In the genomic region with DNA sequence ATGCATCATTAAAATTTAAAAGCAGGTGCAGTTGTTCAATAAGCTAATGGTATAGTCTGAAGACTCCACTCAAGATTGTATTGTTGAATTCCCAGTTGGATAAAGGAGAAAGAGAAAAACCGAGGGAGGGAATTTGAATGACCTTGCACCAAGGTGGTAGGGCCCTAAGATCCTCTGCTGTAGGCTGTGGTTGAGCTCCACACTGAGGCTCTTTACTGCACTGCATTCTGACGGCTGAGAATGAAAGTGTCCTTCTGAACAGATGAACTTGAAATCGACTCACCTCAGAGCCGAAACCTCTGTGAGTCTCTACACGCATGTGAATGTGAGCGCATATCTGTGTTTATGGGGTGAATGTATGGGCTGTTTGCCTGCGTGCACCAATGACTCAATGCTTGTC, we compare ENCODE assay signal across 8 cellular contexts.
A peak's percentile ranks its signal among the peaks of the same experiment; 100 is the strongest.
DNase-seq lines count a peak whose midpoint lies in the region; ATAC-seq, FAIRE-seq and TF ChIP-seq lines count a peak whose summit lies in the region.

No MANE protein-coding gene starts in this region.

- no peaks in the 10 kb centered on the region for H3K79me2 ChIP-seq in keratinocyte (ENCODE audit: control insufficient read depth, insufficient read depth, low read length)

- H3K4me3 ChIP-seq in Caco-2 (ENCODE audit: low read depth, low read length), result no peak overlapping the region
- no peak overlapping the region for H3K4me3 ChIP-seq in keratinocyte (ENCODE audit: control insufficient read depth in 2 of 3, extremely low read depth in 1 of 3, insufficient read depth in 2 of 3, low read depth in 1 of 3, low read length in 3 of 3)

- intact Hi-C loops in Caco-2 (cut with micrococcal nuclease; ENCODE audit: unreplicated experiment), result no loop called here

- H3K4me1 ChIP-seq in Caco-2, result no peaks in the 10 kb centered on the region
- no peaks in the 10 kb centered on the region for H3K4me1 ChIP-seq in keratinocyte (ENCODE audit: control insufficient read depth, extremely low read depth, insufficient read depth, low read length)

- H4K20me1 ChIP-seq in keratinocyte (ENCODE audit: control insufficient read depth, extremely low read depth, insufficient read depth, low read length), result no peaks in the 10 kb centered on the region

- no peak for ATAC-seq in GM18517 (IDR thresholded peaks at IDR 0.05; ENCODE audit: unreplicated experiment)

- no peaks in the 10 kb centered on the region for H3K4me1 Mint-ChIP-seq in Caco-2 (ENCODE audit: low read depth, unreplicated experiment)

- no peak overlapping the region for H3K27ac Mint-ChIP-seq in Caco-2 (ENCODE audit: unreplicated experiment)

- no peaks in the 10 kb centered on the region for H3K36me3 Mint-ChIP-seq in Caco-2 (ENCODE audit: insufficient read depth, unreplicated experiment)

- dilution Hi-C loops in keratinocyte (cut with MboI; ENCODE audit: extremely low pct_ligation_motif_present, low sequenced_read_pairs), result no loop called here

- FAIRE-seq in keratinocyte (lab: Jason Lieb, UNC), result peak; percentile 66

- no peaks in the 10 kb centered on the region for H3K9me1 ChIP-seq in keratinocyte (ENCODE audit: control insufficient read depth, extremely low read depth, insufficient read depth, low read length)

- H3K27me3 ChIP-seq in Caco-2 (replicated peaks; ENCODE audit: control insufficient read depth, insufficient read depth, low read length) (no peaks in the 10 kb centered on the region), keratinocyte (ENCODE audit: control insufficient read depth, extremely low read depth, insufficient read depth, low read length) (no peaks in the 10 kb centered on the region)

- no peak overlapping the region for H3K4me2 ChIP-seq in keratinocyte (ENCODE audit: control insufficient read depth, extremely low read depth, insufficient read depth, low read depth, low read length)

- H3K36me3 ChIP-seq in Caco-2 (ENCODE audit: control insufficient read depth, insufficient read depth, low read length), result no peaks in the 10 kb centered on the region
- H3K36me3 ChIP-seq in keratinocyte (ENCODE audit: control insufficient read depth in 2 of 2, extremely low read depth in 1 of 2, insufficient read depth in 2 of 2, low read length in 2 of 2), result no peaks in the 10 kb centered on the region

- CTCF ChIA-PET in Caco-2 (lab: Charles Lee), result interaction anchor here (0.6 kb wide), 1 partner anchor 308 kb away, joined by 3 read pairs; no protein-coding TSS in a partner anchor

- H3K9me3 Mint-ChIP-seq in Caco-2 (ENCODE audit: unreplicated experiment), result no peaks in the 10 kb centered on the region

- in situ Hi-C loops in KBM-7 (cut with MboI; ENCODE audit: low pct_unique_long_range_greater_than_20kb, low sequenced_read_pairs), result no loop called here

- no peak overlapping the region for H3K27ac ChIP-seq in keratinocyte (ENCODE audit: control insufficient read depth, insufficient read depth, low read length)

- no peak overlapping the region for H3K9ac ChIP-seq in keratinocyte (ENCODE audit: control insufficient read depth, extremely low read depth, insufficient read depth, low read length)

- DNase-seq in Caco-2 (peak; percentile 30 to 46), LoVo (ENCODE audit: low spot score) (peak; percentile 11), SW480 (ENCODE audit: low spot score) (peak; percentile 50), keratinocyte (ENCODE audit: low read depth, low spot score) (no peak), KBM-7 (no peak)
- DNase-seq in activated CD4-positive, alpha-beta T cell treated with anti-CD3 and anti-CD28 coated beads, Interleukin-2, amount 50 U/mL, for 48 hours, result no peak
- DNase-seq in activated CD8-positive, alpha-beta memory T cell treated with anti-CD3 and anti-CD28 coated beads, Interleukin-2, amount 50 U/mL, for 48 hours, result no peak

- BruUV-seq in Caco-2 (replicated peaks; lab: Mats Ljungman, UMichigan), result no TSS peak

- H3K9me3 ChIP-seq in Caco-2 (no peaks in the 10 kb centered on the region), keratinocyte (ENCODE audit: control insufficient read depth, low read depth, low read length) (no peaks in the 10 kb centered on the region)

- peak overlapping the region; percentile 36 for H2AFZ ChIP-seq in keratinocyte (ENCODE audit: control insufficient read depth, low read length)

- H3K27me3 Mint-ChIP-seq in Caco-2 (ENCODE audit: insufficient read depth, unreplicated experiment), result peaks cover 13% of the 10 kb centered on the region

- TF ChIP-seq CTCF in Caco-2 (IDR thresholded peaks at IDR 0.05; ENCODE audit: insufficient read depth in 1 of 2, low read depth in 1 of 2, low read length in 1 of 2, severe bottlenecking in 1 of 2, unreplicated experiment in 1 of 2), result peak; percentile 31 to 42
- peak; percentile 69 to 82 (median 79) for TF ChIP-seq CTCF in keratinocyte (optimal IDR thresholded peaks at IDR 0.05 in 1 of 3, IDR thresholded peaks at IDR 0.05 in 1 of 3, conservative IDR thresholded peaks at IDR 0.05 in 1 of 3; ENCODE audit: extremely low read depth in 1 of 3, insufficient read depth in 2 of 3, low read length in 3 of 3)

- no peak overlapping the region for H3K4me3 Mint-ChIP-seq in Caco-2 (ENCODE audit: unreplicated experiment)

- POLR2A ChIA-PET in Caco-2 (lab: Charles Lee), result no interaction called here

Comparison
In these comparisons a context has a peak if more than half of its experiments do, and no peak if none do; other contexts are left out.
1. DNase-seq: peak in Caco-2 (2 of 2), LoVo (single experiment) and SW480 (single experiment); none in keratinocyte (single experiment), activated CD4-positive, alpha-beta T cell treated with anti-CD3 and anti-CD28 coated beads, Interleukin-2, amount 50 U/mL, for 48 hours (0 of 2), activated CD8-positive, alpha-beta memory T cell treated with anti-CD3 and anti-CD28 coated beads, Interleukin-2, amount 50 U/mL, for 48 hours (single experiment) and KBM-7 (single experiment).